Comparison of ENCODE assay signal across 18 cellular contexts in the genomic region with DNA sequence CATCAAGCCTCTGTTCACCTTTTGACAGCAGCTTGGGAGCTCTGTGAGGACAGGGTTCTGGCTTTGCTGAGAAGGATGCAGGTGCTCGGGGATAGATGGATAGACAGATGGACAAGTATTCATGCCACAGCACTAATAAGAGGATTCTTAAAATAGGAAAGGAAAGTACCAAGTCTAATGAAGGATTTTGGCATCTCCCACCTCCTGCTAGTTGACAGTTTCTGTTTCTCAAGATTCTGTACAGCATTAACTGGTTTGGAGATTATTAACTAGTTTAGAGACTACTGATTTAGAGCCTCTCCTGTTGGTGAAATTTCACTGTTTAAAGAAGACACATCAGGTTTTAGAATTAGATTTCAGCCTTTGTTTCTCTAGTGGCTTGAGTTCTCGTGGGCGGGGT.
DNase-seq lines count a peak whose midpoint lies in the region; ATAC-seq and TF ChIP-seq lines count a peak whose summit lies in the region.
"Had no signal": no experiment of that assay in that cellular context is flagged by ENCODE, and none has a peak within 500 bp of the region (broad histone marks: within the 10 kb centered on the region; RNA-seq: fewer than 3 reads in every experiment).

No MANE protein-coding gene starts in this region.

- H3K36me3 ChIP-seq in OCI-LY7 (ENCODE audit: insufficient read depth, low read length): no peaks in the 10 kb centered on the region
- H3K36me3 ChIP-seq: gastrocnemius medialis, SJSA1, upper lobe of right lung had no signal

- no peak overlapping the region for H2AFZ ChIP-seq in OCI-LY7 (ENCODE audit: low read length)

- no TSS peak for BruUV-seq in OCI-LY7 (replicated peaks; lab: Mats Ljungman, UMichigan)

- CTCF ChIA-PET in OCI-LY7 (lab: Charles Lee; ENCODE audit: unreplicated experiment): no interaction called here

- H4K20me1 ChIP-seq in OCI-LY7 (ENCODE audit: insufficient read depth, low read length): no peaks in the 10 kb centered on the region

- H3K79me2 ChIP-seq in OCI-LY7 (ENCODE audit: insufficient read depth, low read depth, low read length): no peaks in the 10 kb centered on the region

- intact Hi-C loops in OCI-LY7 (cut with micrococcal nuclease; ENCODE audit: unreplicated experiment): no loop called here

- no peaks in the 10 kb centered on the region for H3K9me2 ChIP-seq in OCI-LY7 (ENCODE audit: insufficient read depth, low read length)

- H3K4me1 ChIP-seq in OCI-LY7 (ENCODE audit: insufficient read depth, low read length, poor library complexity, severe bottlenecking): no peaks in the 10 kb centered on the region
- H3K4me1 ChIP-seq: SJSA1 had no signal

- ATAC-seq in GM19043 (IDR thresholded peaks at IDR 0.05; ENCODE audit: low read depth, unreplicated experiment) (peak; percentile 56), GM21619 (IDR thresholded peaks at IDR 0.05; ENCODE audit: unreplicated experiment) (peak; percentile 72), HG03196 (IDR thresholded peaks at IDR 0.05; ENCODE audit: unreplicated experiment) (peak; percentile 64), GM18868 (IDR thresholded peaks at IDR 0.05; ENCODE audit: unreplicated experiment) (no peak)
- ATAC-seq: naive thymus-derived CD8-positive, alpha-beta T cell; upper lobe of right lung had no signal

- no peak overlapping the region for H3K4me2 ChIP-seq in OCI-LY7 (ENCODE audit: low read length)

- H3K27ac ChIP-seq in OCI-LY7 (ENCODE audit: low read depth, low read length, poor library complexity, severe bottlenecking): no peak overlapping the region
- H3K27ac ChIP-seq: gastrocnemius medialis, SJSA1, skin epidermis, upper lobe of right lung had no signal

- POLR2A ChIA-PET in OCI-LY7 (lab: Charles Lee): no interaction called here

- no peak for TF ChIP-seq CTCF in OCI-LY7 (conservative IDR thresholded peaks at IDR 0.05; ENCODE audit: low read length)

- H3K4me3 ChIP-seq in OCI-LY7 (ENCODE audit: low read depth, low read length, poor library complexity, severe bottlenecking): no peak overlapping the region
- H3K4me3 ChIP-seq: gastrocnemius medialis, SJSA1, skin epidermis, upper lobe of right lung had no signal

- DNase-seq in renal cortical epithelial cell (ENCODE audit: low read depth) (peak; percentile 71), OCI-LY7 (ENCODE audit: low spot score) (no peak)
- no peak for DNase-seq in stimulated activated CD4-positive, alpha-beta T cell treated with anti-CD3 and anti-CD28 coated beads, Interleukin-2, amount 100 ng/mL, for 24 hours
- DNase-seq: activated CD4-positive, alpha-beta T cell treated with anti-CD3 and anti-CD28 coated beads, Interleukin-2, amount 50 U/mL, for 4 hours; activated naive CD4-positive, alpha-beta T cell; AML-193; DMS79 treated with DMSO at 0.1 percent for 48 hours; naive thymus-derived CD8-positive, alpha-beta T cell; NCI-H1417 treated with DMSO at 0.1 percent for 48 hours; stimulated activated CD4-positive, alpha-beta T cell treated with anti-CD3 and anti-CD28 coated beads, Interleukin-4, amount 100 ng/mL, for 1 hour; upper lobe of right lung had no signal

- no peaks in the 10 kb centered on the region for H3K9me3 ChIP-seq in OCI-LY7 (ENCODE audit: low read length)
- H3K9me3 ChIP-seq: gastrocnemius medialis, SJSA1, upper lobe of right lung had no signal
